Comparison of ENCODE assay signal across 32 cellular contexts in genomic region chr20:62987114-62987513, GRCh38. TPM values are rescaled to one million over a fixed set of nuclear protein-coding genes. Genes with fewer than 3 reads are reported as not detected.
"Had no signal": no experiment of that assay in that cellular context is flagged by ENCODE, and none has a peak within 500 bp of the region (broad histone marks: within the 10 kb centered on the region; RNA-seq: fewer than 3 reads in every experiment).

No MANE protein-coding gene starts in this region.

- H3K36me3 ChIP-seq: gastrocnemius medialis, thyroid gland, vagina had no signal

- H3K9me3 ChIP-seq: gastrocnemius medialis, mucosa of descending colon, thyroid gland, vagina had no signal

- DNase-seq: effector CD8-positive, alpha-beta T cell; endodermal cell; foreskin fibroblast; gastrocnemius medialis; head of caudate nucleus; kidney; mucosa of descending colon; naive B cell; stimulated activated CD4-positive, alpha-beta T cell treated with anti-CD3 and anti-CD28 coated beads, Interleukin-12 subunit alpha, Interleukin-12 subunit beta, amount 100 ng/mL, for 4 hours; stimulated activated CD4-positive, alpha-beta T cell treated with anti-CD3 and anti-CD28 coated beads, Interleukin-1b, Interleukin-23, amount 100 ng/mL, for 48 hours; stimulated activated CD4-positive, alpha-beta T cell treated with anti-CD3 and anti-CD28 coated beads, Interleukin-4, amount 100 ng/mL, for 1 hour; stimulated activated CD8-positive, alpha-beta memory T cell treated with anti-CD3 and anti-CD28 coated beads, Interleukin-4, amount 100 ng/mL, for 48 hours; stimulated activated naive CD4-positive, alpha-beta T cell; stimulated activated naive CD8-positive, alpha-beta T cell treated with anti-CD3 and anti-CD28 coated beads, Interleukin-15, amount 100 ng/mL, for 72 hours; thyroid gland; trophoblast cell had no signal

- H3K4me3 ChIP-seq: gastrocnemius medialis, lung, mucosa of descending colon, smooth muscle cell, thyroid gland, vagina had no signal

- H3K4me1 ChIP-seq: gastrocnemius medialis, parathyroid adenoma, thyroid gland, vagina had no signal

- H3K27ac ChIP-seq: epithelial cell of prostate, gastrocnemius medialis, parathyroid adenoma, thyroid gland, vagina had no signal

- H3K27me3 ChIP-seq: thyroid gland, vagina had no signal

RNA-seq across cellular contexts. Expression of gene BHLHE23, which starts 19.6 kb away (rescaled TPM):
- total RNA-seq: endodermal cell; esophagus mucosa; gastrocnemius medialis; glomerular endothelial cell; kidney; left lobe of liver; liver; lung; mesothelial cell of epicardium; mucosa of descending colon; natural killer cell treated with Interleukin-12 subunit alpha and Interleukin-12 subunit beta and Interleukin-15 and Interleukin-18, amount 100 ng/mL, for 72 hours; neural crest cell; osteoblast; progenitor cell of endocrine pancreas; sciatic nerve; smooth muscle cell; thyroid gland; ureter; vagina had no signal
